ENCODE assay signal across 8 cellular contexts in genomic region chr6:30515967-30516753, GRCh38. TPM values are rescaled to one million over a fixed set of nuclear protein-coding genes. Genes with fewer than 3 reads are reported as not detected.
DNase-seq lines count a peak whose midpoint lies in the region; ATAC-seq, FAIRE-seq and TF ChIP-seq lines count a peak whose summit lies in the region.

No MANE protein-coding gene starts in this region.

- peak overlapping the region; percentile 88 to 95 for H3K27ac ChIP-seq in small intestine (ENCODE audit: low read depth in 1 of 2, low read length in 1 of 2)

- DNase-seq in GM12892 (ENCODE audit: insufficient read length): no peak
- peak; percentile 61 for DNase-seq in NCI-H2029 treated with DMSO at 0.1 percent for 48 hours (lab: John Stamatoyannopoulos, UW)
- DNase-seq in central memory CD4-positive, alpha-beta T cell: peak; percentile 96
- DNase-seq in immature natural killer cell: peak; percentile 90 to 91 (median 91)
- peak; percentile 95 for DNase-seq in small intestine
- no peak for DNase-seq in D341Med (ENCODE audit: low spot score)

- 0 to 2% (median 1%) methylated on average over 32 of the region's 32 CpGs for WGBS in small intestine, 3 donors

- H3K36me3 Mint-ChIP-seq in immature natural killer cell: peaks cover 0 to 15% (median 8%) of the 10 kb centered on the region in 3 donors

- H3K27me3 ChIP-seq in small intestine (ENCODE audit: control insufficient read depth in 2 of 2, insufficient read depth in 2 of 2, low read length in 2 of 2): no peaks in the 10 kb centered on the region

- peaks cover 0 to 10% (median 4%) of the 10 kb centered on the region in 6 donors for H3K9me3 Mint-ChIP-seq in immature natural killer cell

- no peaks in the 10 kb centered on the region for H3K36me3 ChIP-seq in small intestine (ENCODE audit: control insufficient read depth in 2 of 2, insufficient read depth in 2 of 2, low read length in 2 of 2)

- TF ChIP-seq POLR2A in GM12892 (IDR thresholded peaks at IDR 0.05; ENCODE audit: low read depth, low read length): no peak

- no peaks in the 10 kb centered on the region for H3K4me1 ChIP-seq in small intestine (ENCODE audit: control insufficient read depth in 2 of 2, insufficient read depth in 1 of 2, low read depth in 1 of 2, low read length in 1 of 2)

- peak overlapping the region; percentile 86 to 95 (median 91) for H3K4me3 Mint-ChIP-seq in immature natural killer cell

- FAIRE-seq in GM12892 (lab: Jason Lieb, UNC): peak; percentile 90
- no peak for FAIRE-seq in small intestine (lab: Jason Lieb, UNC)

- no peaks in the 10 kb centered on the region for H3K9me3 ChIP-seq in small intestine (ENCODE audit: control insufficient read depth, low read depth)

- peak; percentile 71 for ATAC-seq in HG02642 (IDR thresholded peaks at IDR 0.05; ENCODE audit: poor library complexity, unreplicated experiment)
- ATAC-seq in activated CD4-positive, CD25-positive, alpha-beta regulatory T cell treated with anti-CD3 and anti-CD28 coated beads, Interleukin-2, amount 50 U/mL, for 24 hours: peak; percentile 93 to 94

- peak overlapping the region in 1 of 2 donors; percentile 50 for H3K4me3 ChIP-seq in small intestine (ENCODE audit: low read depth in 1 of 2, low read length in 2 of 2)

- H3K27ac Mint-ChIP-seq in immature natural killer cell: peak overlapping the region; percentile 95 to 99 (median 98)

- H3K4me1 Mint-ChIP-seq in immature natural killer cell: peaks cover 47 to 50% of the 10 kb centered on the region in 2 donors

- peaks cover 8 to 19% (median 10%) of the 10 kb centered on the region in 3 donors for H3K27me3 Mint-ChIP-seq in immature natural killer cell (ENCODE audit: low read depth in 3 of 3)

RNA-seq across cellular contexts. Expression of gene HLA-E, which starts 26.9 kb away (rescaled TPM):
- polyA plus RNA-seq in GM12892 (2012; ENCODE audit: missing spikeins): 289 TPM
- polyA plus RNA-seq in immature natural killer cell: 1,000 to 10,000 TPM; 2,819 to 4,179 (median 3,086) TPM
- 100 to 1,000 TPM in 2 of 3 donors, 10 to 100 TPM in 1; 72.5 to 494 (median 228) TPM for polyA plus RNA-seq in small intestine

RNA-seq across cellular contexts. Expression of gene GNL1, which starts 40.1 kb away (rescaled TPM):
- 37.8 TPM for polyA plus RNA-seq in GM12892 (2012; ENCODE audit: missing spikeins)
- 10 to 100 TPM; 32.6 to 38.6 (median 35.0) TPM for polyA plus RNA-seq in immature natural killer cell
- 10 to 100 TPM; 25.9 to 46.7 (median 39.4) TPM for polyA plus RNA-seq in small intestine

RNA-seq across cellular contexts. Expression of gene PRR3, which starts 40.9 kb away (rescaled TPM):
- polyA plus RNA-seq in GM12892 (2012; ENCODE audit: missing spikeins): 12.4 TPM
- polyA plus RNA-seq in immature natural killer cell (1 to 10 TPM; 1.0 to 9.0 (median 3.6) TPM), small intestine (1 to 10 TPM; 3.6 to 6.1 (median 4.1) TPM)

RNA-seq across cellular contexts. Expression of gene ABCF1, which starts 55.1 kb away (rescaled TPM):
- polyA plus RNA-seq in GM12892 (2012; ENCODE audit: missing spikeins): 48.3 TPM
- 10 to 100 TPM in 2 of 3 donors, 1 to 10 TPM in 1; 4.3 to 50.1 (median 15.2) TPM for polyA plus RNA-seq in immature natural killer cell
- polyA plus RNA-seq in small intestine: 10 to 100 TPM; 30.0 to 40.6 (median 37.0) TPM

Comparison
In these comparisons a context has a peak if more than half of its experiments do, and no peak if none do; other contexts are left out.
1. DNase-seq: peak in NCI-H2029 treated with DMSO at 0.1 percent for 48 hours (single experiment), central memory CD4-positive, alpha-beta T cell (single experiment), immature natural killer cell (3 of 3) and small intestine (single experiment); none in GM12892 (single experiment) and D341Med (single experiment).
2. RNA of gene HLA-E, which starts 26.9 kb away (polyA plus RNA-seq): 2,819 to 4,179 TPM in immature natural killer cell; 72.5 to 494 TPM in small intestine; every median in the first group is over 4 times any median in the second.